In the genomic region with DNA sequence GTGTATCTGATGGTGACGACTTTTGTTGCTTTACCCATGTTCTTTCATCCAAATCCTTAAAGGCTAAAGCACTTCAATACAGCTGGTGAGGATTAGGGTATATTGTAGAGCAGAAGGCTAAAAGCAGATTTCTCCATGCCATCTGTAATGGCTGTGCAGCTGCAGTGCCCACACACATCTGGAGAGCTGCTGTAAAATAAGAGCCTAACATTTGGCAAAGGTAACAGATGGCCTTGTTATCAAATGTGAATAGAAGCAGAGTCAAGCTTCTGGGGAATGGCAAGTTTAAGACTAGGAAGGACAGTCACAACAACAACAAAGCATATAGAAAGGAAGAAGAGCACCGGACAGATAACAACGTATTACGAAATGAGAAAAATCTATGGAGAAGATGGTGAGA, we compare ENCODE assay signal across 27 cellular contexts.
"Had no signal": no experiment of that assay in that cellular context is flagged by ENCODE, and none has a peak within 500 bp of the region (broad histone marks: within the 10 kb centered on the region; RNA-seq: fewer than 3 reads in every experiment).

No MANE protein-coding gene starts in this region.

- H3K4me1 Mint-ChIP-seq: activated B cell treated with CpG ODN at 0.5 μM for 24 hours; activated CD4-positive, alpha-beta T cell treated with anti-CD3 and anti-CD28 coated beads, Interleukin-2, amount 10 ng/mL, durations not matched to agents 24 days and 14 days; activated CD8-positive, alpha-beta memory T cell treated with anti-CD3 and anti-CD28 coated beads, Interleukin-2, amount 10 ng/mL, durations not matched to agents 7 days and 5 days; activated naive CD8-positive, alpha-beta T cell treated with anti-CD3 and anti-CD28 coated beads, Interleukin-2, amount 50 U/mL, for 24 hours; T-cell had no signal

- ATAC-seq: activated CD8-positive, alpha-beta memory T cell treated with anti-CD3 and anti-CD28 coated beads, Interleukin-2, amount 10 ng/mL, durations not matched to agents 7 days and 5 days; activated naive CD4-positive, alpha-beta T cell treated with anti-CD3 and anti-CD28 coated beads, Interleukin-2, amount 50 U/mL, for 72 hours; activated naive CD8-positive, alpha-beta T cell treated with anti-CD3 and anti-CD28 coated beads, Interleukin-2, amount 50 U/mL, for 24 hours; T-cell had no signal

- H3K36me3 ChIP-seq: brain microvascular endothelial cell, cardiac muscle cell, SJSA1 had no signal

- H3K27me3 ChIP-seq: brain microvascular endothelial cell, cardiac muscle cell, SJSA1 had no signal

- H3K4me1 ChIP-seq: SJSA1 had no signal

- H3K27ac ChIP-seq: brain microvascular endothelial cell, cardiac muscle cell, SJSA1 had no signal

- H3K27ac Mint-ChIP-seq: activated B cell treated with CpG ODN at 0.5 μM for 24 hours; activated CD4-positive, alpha-beta T cell treated with anti-CD3 and anti-CD28 coated beads, Interleukin-2, amount 10 ng/mL, durations not matched to agents 24 days and 14 days; activated CD8-positive, alpha-beta memory T cell treated with anti-CD3 and anti-CD28 coated beads, Interleukin-2, amount 10 ng/mL, durations not matched to agents 7 days and 5 days; activated naive CD4-positive, alpha-beta T cell treated with anti-CD3 and anti-CD28 coated beads, Interleukin-2, amount 50 U/mL, for 72 hours; activated naive CD8-positive, alpha-beta T cell treated with anti-CD3 and anti-CD28 coated beads, Interleukin-2, amount 50 U/mL, for 24 hours; activated T-cell treated with anti-CD3 and anti-CD28 coated beads, Interleukin-2, amount 50 U/mL, for 24 hours; activated T-helper 1 cell treated with anti-CD3 and anti-CD28 coated beads, Interleukin-12 subunit alpha, Interleukin-12 subunit beta, Interleukin-2, Interleukin-4 antibody, amounts not matched to agents 30 ng/mL and 10 ng/mL and 1 ng/mL, durations not matched to agents 14 hours and 24 hours and 36 hours; T-cell had no signal

- H3K9me3 ChIP-seq: SJSA1 had no signal

- H3K36me3 Mint-ChIP-seq: activated CD8-positive, alpha-beta memory T cell treated with anti-CD3 and anti-CD28 coated beads, Interleukin-2, amount 10 ng/mL, durations not matched to agents 7 days and 5 days; activated naive CD4-positive, alpha-beta T cell treated with anti-CD3 and anti-CD28 coated beads, Interleukin-2, amount 50 U/mL, for 72 hours; T-cell had no signal

- H3K4me3 ChIP-seq: cardiac muscle cell, SJSA1 had no signal

- H3K27me3 Mint-ChIP-seq: activated B cell treated with CpG ODN at 0.5 μM for 24 hours; activated CD4-positive, alpha-beta T cell treated with anti-CD3 and anti-CD28 coated beads, Interleukin-2, amount 10 ng/mL, durations not matched to agents 24 days and 14 days; activated CD8-positive, alpha-beta memory T cell treated with anti-CD3 and anti-CD28 coated beads, Interleukin-2, amount 10 ng/mL, durations not matched to agents 7 days and 5 days; activated naive CD8-positive, alpha-beta T cell treated with anti-CD3 and anti-CD28 coated beads, Interleukin-2, amount 50 U/mL, for 24 hours; activated T-cell treated with anti-CD3 and anti-CD28 coated beads, Interleukin-2, amount 50 U/mL, for 24 hours; T-cell had no signal

- H3K4me3 Mint-ChIP-seq: activated B cell treated with CpG ODN at 0.5 μM for 24 hours; activated CD4-positive, alpha-beta T cell treated with anti-CD3 and anti-CD28 coated beads, Interleukin-2, amount 10 ng/mL, durations not matched to agents 24 days and 14 days; activated CD8-positive, alpha-beta memory T cell treated with anti-CD3 and anti-CD28 coated beads, Interleukin-2, amount 10 ng/mL, durations not matched to agents 7 days and 5 days; activated naive CD8-positive, alpha-beta T cell treated with anti-CD3 and anti-CD28 coated beads, Interleukin-2, amount 50 U/mL, for 24 hours; activated T-cell treated with anti-CD3 and anti-CD28 coated beads, Interleukin-2, amount 50 U/mL, for 24 hours; activated T-helper 1 cell treated with anti-CD3 and anti-CD28 coated beads, Interleukin-12 subunit alpha, Interleukin-12 subunit beta, Interleukin-2, Interleukin-4 antibody, amounts not matched to agents 30 ng/mL and 10 ng/mL and 1 ng/mL, durations not matched to agents 14 hours and 24 hours and 36 hours; T-cell had no signal

- H3K9me3 Mint-ChIP-seq: activated B cell treated with CpG ODN at 0.5 μM for 24 hours; activated CD4-positive, alpha-beta T cell treated with anti-CD3 and anti-CD28 coated beads, Interleukin-2, amount 10 ng/mL, durations not matched to agents 24 days and 14 days; activated naive CD4-positive, alpha-beta T cell treated with anti-CD3 and anti-CD28 coated beads, Interleukin-2, amount 50 U/mL, for 72 hours; activated naive CD8-positive, alpha-beta T cell treated with anti-CD3 and anti-CD28 coated beads, Interleukin-2, amount 50 U/mL, for 24 hours; activated T-cell treated with anti-CD3 and anti-CD28 coated beads, Interleukin-2, amount 50 U/mL, for 24 hours; activated T-helper 1 cell treated with anti-CD3 and anti-CD28 coated beads, Interleukin-12 subunit alpha, Interleukin-12 subunit beta, Interleukin-2, Interleukin-4 antibody, amounts not matched to agents 30 ng/mL and 10 ng/mL and 1 ng/mL, durations not matched to agents 14 hours and 24 hours and 36 hours; T-cell had no signal

- DNase-seq: activated B cell treated with CpG ODN at 0.5 μM for 24 hours; activated CD4-positive, alpha-beta T cell treated with anti-CD3 and anti-CD28 coated beads for 1 hour; activated CD4-positive, alpha-beta T cell treated with anti-CD3 and anti-CD28 coated beads, Interleukin-2, amount 10 ng/mL, durations not matched to agents 24 days and 14 days; activated CD4-positive, alpha-beta T cell treated with anti-CD3 and anti-CD28 coated beads, Interleukin-2, amount 50 U/mL, for 48 hours; activated CD8-positive, alpha-beta memory T cell treated with anti-CD3 and anti-CD28 coated beads, Interleukin-2, amount 10 ng/mL, durations not matched to agents 7 days and 5 days; activated effector memory CD4-positive, alpha-beta T cell treated with Interleukin-2 at 50 U/mL for 16 hours; activated naive CD4-positive, alpha-beta T cell; activated naive CD8-positive, alpha-beta T cell treated with anti-CD3 and anti-CD28 coated beads, Interleukin-2, amount 50 U/mL, for 24 hours; activated T-cell treated with anti-CD3 and anti-CD28 coated beads, Interleukin-2, amount 50 U/mL, for 24 hours; amniotic stem cell; brain microvascular endothelial cell; cerebellar nuclear complex; KG1; NCI-H1092; NCI-H1417; NCI-H2029 treated with DMSO at 0.1 percent for 48 hours; NCI-H345; NCI-H510A; NCI-H748 treated with DMSO at 0.1 percent for 48 hours; SHP77; T-cell; T-helper 2 cell; T1000 had no signal
